24 cellular contexts compared by ENCODE assay signal in the genomic region with DNA sequence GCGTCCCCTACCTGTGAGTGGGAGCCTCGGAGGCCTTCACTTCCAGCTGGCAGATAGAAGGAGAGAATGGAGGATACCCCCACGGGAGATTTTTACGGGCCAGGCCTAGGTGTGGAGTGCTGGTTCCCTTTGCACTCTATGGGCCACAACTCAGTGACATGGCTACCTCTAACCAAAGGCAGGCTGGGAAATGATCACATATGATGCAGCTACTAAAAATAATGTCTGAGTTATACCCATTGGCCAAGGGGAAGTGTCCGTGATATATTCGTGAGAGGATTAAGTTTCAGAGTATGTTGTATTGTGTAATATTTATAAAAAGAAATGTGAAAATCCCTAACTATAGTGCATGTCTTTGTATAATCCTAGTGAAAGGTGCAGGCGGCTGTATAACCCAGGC.
"Had no signal": no experiment of that assay in that cellular context is flagged by ENCODE, and none has a peak within 500 bp of the region (broad histone marks: within the 10 kb centered on the region; RNA-seq: fewer than 3 reads in every experiment).

No MANE protein-coding gene starts in this region.

- H3K4me3 Mint-ChIP-seq: memory B cell; mesothelial cell of epicardium; natural killer cell treated with Interleukin-12 subunit alpha and Interleukin-12 subunit beta and Interleukin-15 and Interleukin-18, amount 100 ng/mL, for 72 hours; neural progenitor cell; stimulated activated effector memory CD8-positive, alpha-beta T cell treated with anti-CD3 and anti-CD28 coated beads, Interleukin-12 subunit alpha, Interleukin-12 subunit beta, amount 100 ng/mL, for 72 hours; type B pancreatic cell had no signal

- H3K36me3 ChIP-seq: heart left ventricle, left lung, lower lobe of right lung, neural progenitor cell, ovary, suprapubic skin, thyroid gland had no signal

- H3K4me1 Mint-ChIP-seq: memory B cell; mesothelial cell of epicardium; neural progenitor cell; stimulated activated effector memory CD8-positive, alpha-beta T cell treated with anti-CD3 and anti-CD28 coated beads, Interleukin-12 subunit alpha, Interleukin-12 subunit beta, amount 100 ng/mL, for 72 hours had no signal

- H3K27me3 Mint-ChIP-seq: memory B cell; natural killer cell treated with Interleukin-12 subunit alpha and Interleukin-12 subunit beta and Interleukin-15 and Interleukin-18, amount 100 ng/mL, for 72 hours; type B pancreatic cell had no signal

- H3K27me3 ChIP-seq: dorsolateral prefrontal cortex, heart left ventricle, left lung, neural progenitor cell, ovary, suprapubic skin, thyroid gland had no signal

- H3K9me3 Mint-ChIP-seq: type B pancreatic cell had no signal

- DNase-seq: cortex of kidney; dorsolateral prefrontal cortex; effector CD8-positive, alpha-beta T cell; foreskin melanocyte; heart left ventricle; hippocampal formation; left lung; lower lobe of right lung; nucleus accumbens; ovary; right cardiac atrium; small intestine; stimulated activated CD4-positive, alpha-beta T cell treated with anti-CD3 and anti-CD28 coated beads, Interleukin-12 subunit alpha, Interleukin-12 subunit beta, amount 100 ng/mL, for 4 hours; stimulated activated naive CD8-positive, alpha-beta T cell treated with anti-CD3 and anti-CD28 coated beads, Interleukin-15, Interleukin-2, amounts not matched to agents 100 U/mL and 50 U/mL, for 24 hours; thyroid gland had no signal

- H3K36me3 Mint-ChIP-seq: neural progenitor cell; stimulated activated effector memory CD8-positive, alpha-beta T cell treated with anti-CD3 and anti-CD28 coated beads, Interleukin-12 subunit alpha, Interleukin-12 subunit beta, amount 100 ng/mL, for 72 hours; type B pancreatic cell had no signal

- ATAC-seq: left lung; lower lobe of right lung; natural killer cell treated with Interleukin-12 subunit alpha and Interleukin-12 subunit beta and Interleukin-15 and Interleukin-18, amount 100 ng/mL, for 72 hours; right cardiac atrium; stimulated activated effector memory CD8-positive, alpha-beta T cell treated with anti-CD3 and anti-CD28 coated beads, Interleukin-12 subunit alpha, Interleukin-12 subunit beta, amount 100 ng/mL, for 72 hours; stimulated activated naive CD8-positive, alpha-beta T cell treated with anti-CD3 and anti-CD28 coated beads, Interleukin-15, Interleukin-2, amounts not matched to agents 100 U/mL and 50 U/mL, for 24 hours had no signal

- H3K9me3 ChIP-seq: heart left ventricle, left lung, lower lobe of right lung, ovary, suprapubic skin, thyroid gland had no signal

- H3K27ac ChIP-seq: dorsolateral prefrontal cortex, heart left ventricle, left lung, lower lobe of right lung, neural progenitor cell, ovary, suprapubic skin, thyroid gland had no signal

- H3K27ac Mint-ChIP-seq: memory B cell; mesothelial cell of epicardium; natural killer cell treated with Interleukin-12 subunit alpha and Interleukin-12 subunit beta and Interleukin-15 and Interleukin-18, amount 100 ng/mL, for 72 hours; neural progenitor cell; stimulated activated effector memory CD8-positive, alpha-beta T cell treated with anti-CD3 and anti-CD28 coated beads, Interleukin-12 subunit alpha, Interleukin-12 subunit beta, amount 100 ng/mL, for 72 hours; type B pancreatic cell had no signal

- H3K4me1 ChIP-seq: heart left ventricle, left lung, lower lobe of right lung, neural progenitor cell, suprapubic skin, thyroid gland had no signal

- FAIRE-seq: keratinocyte, small intestine, urothelium cell line had no signal

- H3K4me3 ChIP-seq: dorsolateral prefrontal cortex, heart left ventricle, left lung, lower lobe of right lung, neural progenitor cell, ovary, suprapubic skin, thyroid gland had no signal
